8 cellular contexts compared by ENCODE assay signal in genomic region chr3:44338010-44338827, GRCh38. TPM values are rescaled to one million over a fixed set of nuclear protein-coding genes. Genes with fewer than 3 reads are reported as not detected.
A peak's percentile ranks its signal among the peaks of the same experiment; 100 is the strongest.
DNase-seq lines count a peak whose midpoint lies in the region; ATAC-seq and TF ChIP-seq lines count a peak whose summit lies in the region.

TSS of gene TCAIM (plus strand) at chr3:44338766. CDS start at chr3:44354783, 16,017 bp downstream.

- ATAC-seq in GM19372 (IDR thresholded peaks at IDR 0.05; ENCODE audit: low read depth, unreplicated experiment) (peak; percentile 88), HG03558 (IDR thresholded peaks at IDR 0.05; ENCODE audit: extremely low read depth, unreplicated experiment) (peak; percentile 84)

- H3K36me3 ChIP-seq in liver (ENCODE audit: control insufficient read depth in 4 of 4, insufficient read depth in 3 of 4, low read depth in 1 of 4, low read length in 3 of 4): no peaks in the 10 kb centered on the region

- no peaks in the 10 kb centered on the region for H3K9me3 ChIP-seq in liver (ENCODE audit: control insufficient read depth in 4 of 4, low read length in 3 of 4)

- H3K27me3 ChIP-seq in liver (ENCODE audit: control insufficient read depth in 4 of 4, insufficient read depth in 4 of 4, low read length in 3 of 4): no peaks in the 10 kb centered on the region

- peak within 1 kb of the TSS; percentile 90 for H3K27ac ChIP-seq in C4-2B
- peak within 1 kb of the TSS; percentile 98 to 99 for H3K27ac ChIP-seq in liver (ENCODE audit: low read depth in 1 of 2, low read length in 2 of 2)

- under 1% methylated on average over 77 of the region's 77 CpGs for WGBS in liver

- H3K4me3 ChIP-seq in liver (ENCODE audit: low read depth in 1 of 3, low read length in 3 of 3): peak within 1 kb of the TSS; percentile 65 to 98 (median 95)

- TF ChIP-seq RAD21 in liver (IDR thresholded peaks at IDR 0.05): peak in 1 of 2 donors; percentile 38

- no peak for TF ChIP-seq CTCF in C4-2B (conservative IDR thresholded peaks at IDR 0.05)
- TF ChIP-seq CTCF in liver (IDR thresholded peaks at IDR 0.05; ENCODE audit: low read depth, low read length, missing input control): no peak

- peak within 1 kb of the TSS; percentile 97 to 99 for H3K9ac ChIP-seq in liver (ENCODE audit: low read depth in 1 of 2, low read length in 2 of 2)

- DNase-seq in NCI-H748 treated with DMSO at 0.1 percent for 48 hours (lab: John Stamatoyannopoulos, UW) (peak; percentile 81), dermis blood vessel endothelial cell (peak; percentile 99)
- peak; percentile 98 to 99 for DNase-seq in activated CD4-positive, alpha-beta T cell treated with anti-CD3 and anti-CD28 coated beads, Interleukin-2, amount 50 U/mL, for 4 hours
- peak; percentile 99 for DNase-seq in stimulated activated CD4-positive, alpha-beta T cell treated with anti-CD3 and anti-CD28 coated beads, Interleukin-4, amount 100 ng/mL, for 24 hours

- H3K4me1 ChIP-seq in liver (ENCODE audit: control insufficient read depth in 4 of 4, insufficient read depth in 4 of 4, low read length in 3 of 4): peaks cover 2 to 25% (median 16%) of the 10 kb centered on the region in 4 donors

TF ChIP-seq in liver, 16 proteins besides CTCF, POLR2A, EP300 and RAD21:
- TF ChIP-seq GABPA (IDR thresholded peaks at IDR 0.05 in 1 of 2, conservative IDR thresholded peaks at IDR 0.05 in 1 of 2): no peak
- TF ChIP-seq RXRA (IDR thresholded peaks at IDR 0.05): peak in 1 of 2 donors; percentile 54
- no peak for TF ChIP-seq ATF3 (IDR thresholded peaks at IDR 0.05)
- peak in 1 of 2 donors; percentile 11 for TF ChIP-seq HNF4A (conservative IDR thresholded peaks at IDR 0.05)
- peak in 1 of 2 donors; percentile 22 for TF ChIP-seq EGR1 (IDR thresholded peaks at IDR 0.05; ENCODE audit: low read depth in 2 of 2)
- peak; percentile 90 for TF ChIP-seq REST (IDR thresholded peaks at IDR 0.05)
- no peak for TF ChIP-seq FOXA1 (IDR thresholded peaks at IDR 0.05)
- TF ChIP-seq YY1 (IDR thresholded peaks at IDR 0.05): peak; percentile 13
- peak; percentile 50 to 71 for TF ChIP-seq JUND (IDR thresholded peaks at IDR 0.05)
- TF ChIP-seq SP1 (IDR thresholded peaks at IDR 0.05): peak; percentile 61
- TF ChIP-seq MAX (IDR thresholded peaks at IDR 0.05): peak; percentile 33

RNA-seq across cellular contexts. Expression of gene TCAIM, which starts in this region (rescaled TPM):
- total RNA-seq in dermis blood vessel endothelial cell (25.4 and 31.6 TPM in 2 replicates), liver (10 to 100 TPM; 23.4 to 46.6 TPM)
- 10 to 100 TPM; 21.0 to 24.6 TPM for polyA plus RNA-seq in liver

Comparison
In these comparisons a context has a peak if more than half of its experiments do, and no peak if none do; other contexts are left out.
1. Peak in every context shown above with its lines: DNase-seq, ATAC-seq, H3K4me3 ChIP-seq and H3K27ac ChIP-seq.